8 cellular contexts compared by ENCODE assay signal in genomic region chr12:92034858-92035401, GRCh38.
DNase-seq lines count a peak whose midpoint lies in the region; ATAC-seq, FAIRE-seq and TF ChIP-seq lines count a peak whose summit lies in the region.

No MANE protein-coding gene starts in this region.

- peak overlapping the region; percentile 48; the same call in 1 of the 2 replicates for H3K4me2 ChIP-seq in GM23338
- peak overlapping the region; percentile 95 for H3K4me2 ChIP-seq in MM.1S (ENCODE audit: low read depth, low read length)
- peak overlapping the region; percentile 86 for H3K4me2 ChIP-seq in mammary epithelial cell (ENCODE audit: insufficient read depth, low read depth, low read length)
- H3K4me2 ChIP-seq in HepG2 (ENCODE audit: low read depth, low read length) = peak overlapping the region; percentile 78

- DNase-seq in GM04504 (ENCODE audit: low read depth) (peak; percentile 77), GM23338 (ENCODE audit: low spot score) (no peak), MM.1S (peak; percentile 76), mammary epithelial cell (peak; percentile 99), HepG2 (ENCODE audit: low spot score) (peak; percentile 44), H7 (no peak)
- peak in 2 of 3 experiments; percentile 11 to 33 for DNase-seq in stimulated activated CD4-positive, alpha-beta T cell treated with anti-CD3 and anti-CD28 coated beads, TNF-alpha, amount 100 ng/mL, for 24 hours (ENCODE audit: low read depth in 3 of 3)

- ATAC-seq in GM23338 = peak; percentile 22; the same call in 2 of the 3 replicates
- peak; percentile 93 for ATAC-seq in HepG2

- H3K9me2 ChIP-seq in GM23338 (ENCODE audit: insufficient read depth) (peaks cover 6% of the 10 kb centered on the region; the same call in 1 of the 2 replicates), MM.1S (replicated peaks; ENCODE audit: insufficient read depth, low read length) (no peaks in the 10 kb centered on the region)

- peak overlapping the region; percentile 96; the same call in 1 of the 2 replicates for H2AFZ ChIP-seq in GM23338
- H2AFZ ChIP-seq in MM.1S (ENCODE audit: low read length) = peak overlapping the region; percentile 88
- H2AFZ ChIP-seq in mammary epithelial cell (ENCODE audit: low read depth, low read length) = peak overlapping the region; percentile 78
- H2AFZ ChIP-seq in HepG2 (ENCODE audit: low read length) = peak overlapping the region; percentile 80

- H3K9me3 ChIP-seq in MM.1S (replicated peaks; ENCODE audit: insufficient read depth, low read length) (no peaks in the 10 kb centered on the region), mammary epithelial cell (replicated peaks; ENCODE audit: insufficient read depth, low read length) (no peaks in the 10 kb centered on the region), HepG2 (ENCODE audit: low read length) (no peaks in the 10 kb centered on the region)

- H3F3A ChIP-seq in GM23338 (replicated peaks; ENCODE audit: low read depth) (no peaks in the 10 kb centered on the region), MM.1S (ENCODE audit: insufficient read depth, low read length) (peaks cover 21% of the 10 kb centered on the region)

- no peak for TF ChIP-seq RAD21 in HepG2 (CRISPR knock-in tag; IDR thresholded peaks at IDR 0.05)

- peak overlapping the region; percentile 29; the same call in 1 of the 2 replicates for H3K27ac Mint-ChIP-seq in GM23338
- peak overlapping the region; percentile 98 for H3K27ac Mint-ChIP-seq in T-helper 1 cell treated with Interleukin-12 subunit alpha and Interleukin-12 subunit beta and Interleukin-4 antibody, amounts not matched to agents 30 μg/mL and 1 μg/mL, for 36 hours

- H3K9ac ChIP-seq in MM.1S (ENCODE audit: low read length) (peak overlapping the region; percentile 36; the same call in 1 of the 2 replicates), mammary epithelial cell (ENCODE audit: insufficient read depth, low read length) (peak overlapping the region; percentile 65), HepG2 (ENCODE audit: insufficient read depth, low read depth, low read length) (0 out of 2 replicates have a peak overlapping the region, but pooled peaks have one; percentile 33)

- H3K36me3 ChIP-seq in GM23338 (ENCODE audit: insufficient read depth) (no peaks in the 10 kb centered on the region), MM.1S (replicated peaks; ENCODE audit: insufficient read depth, low read length) (no peaks in the 10 kb centered on the region), mammary epithelial cell (ENCODE audit: insufficient read depth, low read length) (no peaks in the 10 kb centered on the region), HepG2 (replicated peaks in 1 of 2; ENCODE audit: control insufficient read depth in 1 of 2, insufficient read depth in 2 of 2, low read length in 2 of 2) (no peaks in the 10 kb centered on the region), H7 (replicated peaks; ENCODE audit: control insufficient read depth, insufficient read depth, low read length) (no peaks in the 10 kb centered on the region)

- BruUV-seq in mammary epithelial cell (replicated peaks; lab: Mats Ljungman, UMichigan) = TSS peak; percentile 62
- no TSS peak for BruUV-seq in HepG2 (replicated peaks; lab: Mats Ljungman, UMichigan)

- H3K4me3 ChIP-seq in GM23338 (no peak overlapping the region), MM.1S (ENCODE audit: low read length) (peak overlapping the region; percentile 64), mammary epithelial cell (replicated peaks in 1 of 3; ENCODE audit: insufficient read depth in 1 of 3, low read depth in 2 of 3, low read length in 3 of 3) (peak overlapping the region in 2 of 3 experiments; percentile 2 to 10), HepG2 (replicated peaks in 1 of 3; ENCODE audit: insufficient read depth in 1 of 3, low read depth in 2 of 3, low read length in 3 of 3) (peak overlapping the region in 2 of 3 experiments; percentile 22 to 36; a peak in 2 of 6 replicates), H7 (ENCODE audit: insufficient read depth, low read depth, low read length) (no peak overlapping the region)

- H3K4me3 Mint-ChIP-seq in GM23338 = no peak overlapping the region
- peak overlapping the region; percentile 96 for H3K4me3 Mint-ChIP-seq in T-helper 1 cell treated with Interleukin-12 subunit alpha and Interleukin-12 subunit beta and Interleukin-4 antibody, amounts not matched to agents 30 μg/mL and 1 μg/mL, for 36 hours

- TF ChIP-seq EP300 in HepG2 (IDR thresholded peaks at IDR 0.05; ENCODE audit: low read depth in 2 of 2, low read length in 2 of 2) (peak in 1 of 2 experiments; percentile 36; a peak in 1 of 4 replicates), HepG2 (CRISPR knock-in tag; IDR thresholded peaks at IDR 0.05; ENCODE audit: borderline replicate concordance) (no peak)

- H3K27me3 ChIP-seq in GM23338 (ENCODE audit: insufficient read depth) = no peaks in the 10 kb centered on the region
- H3K27me3 ChIP-seq in MM.1S (replicated peaks; ENCODE audit: insufficient read depth, low read length) = no peaks in the 10 kb centered on the region
- no peaks in the 10 kb centered on the region for H3K27me3 ChIP-seq in mammary epithelial cell (ENCODE audit: insufficient read depth, low read length)
- H3K27me3 ChIP-seq in HepG2 (ENCODE audit: control insufficient read depth in 1 of 2, insufficient read depth in 2 of 2, low read length in 2 of 2) = no peaks in the 10 kb centered on the region; a peak in 1 of 5 replicates
- no peaks in the 10 kb centered on the region for H3K27me3 ChIP-seq in H7 (ENCODE audit: control insufficient read depth, insufficient read depth, low read length)

- CTCF ChIA-PET in mammary epithelial cell (lab: Charles Lee; ENCODE audit: low non-redundant PET) = no interaction called here
- CTCF ChIA-PET in HepG2 (lab: Yijun Ruan, JAX; ENCODE audit: low intra/inter-chr PET ratio, low total read pairs) = no interaction called here

- TF ChIP-seq CTCF in GM23338 (conservative IDR thresholded peaks at IDR 0.05; ENCODE audit: low read depth in 2 of 2) = no peak
- no peak for TF ChIP-seq CTCF in MM.1S (IDR thresholded peaks at IDR 0.05; ENCODE audit: low read length)
- no peak for TF ChIP-seq CTCF in mammary epithelial cell (conservative IDR thresholded peaks at IDR 0.05 in 1 of 2, IDR thresholded peaks at IDR 0.05 in 1 of 2; ENCODE audit: extremely low read depth in 1 of 2, insufficient read depth in 1 of 2, low read depth in 1 of 2, low read length in 2 of 2)
- 0 out of 2 replicates have a peak, but pooled peaks have one; percentile 18 for TF ChIP-seq CTCF in HepG2 (CRISPR knock-in tag; IDR thresholded peaks at IDR 0.05)

- no peaks in the 10 kb centered on the region for H3K79me2 ChIP-seq in GM23338 (replicated peaks; ENCODE audit: insufficient read depth)
- no peaks in the 10 kb centered on the region for H3K79me2 ChIP-seq in MM.1S (ENCODE audit: low read length)
- H3K79me2 ChIP-seq in mammary epithelial cell (ENCODE audit: insufficient read depth, low read length) = no peaks in the 10 kb centered on the region
- no peaks in the 10 kb centered on the region for H3K79me2 ChIP-seq in HepG2 (ENCODE audit: insufficient read depth, low read length)

- in situ Hi-C loops in mammary epithelial cell (cut with MboI; ENCODE audit: low sequenced_read_pairs in 2 of 2) (no loop called here), HepG2 (cut with HindIII; ENCODE audit: extremely low pct_ligation_motif_present, low pct_unique_long_range_greater_than_20kb) (no loop called here)

- H3K4me1 ChIP-seq in GM23338 (ENCODE audit: insufficient read depth) (peaks cover 32% of the 10 kb centered on the region), MM.1S (ENCODE audit: low read length) (peaks cover 44% of the 10 kb centered on the region), mammary epithelial cell (ENCODE audit: insufficient read depth, low read length) (peaks cover 33% of the 10 kb centered on the region), HepG2 (ENCODE audit: insufficient read depth, low read length) (peaks cover 32% of the 10 kb centered on the region)

- dilution Hi-C loops in mammary epithelial cell (cut with HindIII; ENCODE audit: low sequenced_read_pairs) = loop anchor here (5.0 kb wide), 2 partner anchors 72 to 83 kb away; no protein-coding TSS in a partner anchor

- POLR2A ChIA-PET in HepG2 (lab: Yijun Ruan, JAX) = interaction anchor here (0.8 to 1.2 kb wide), 2 partner anchors 109 to 111 kb away, joined by 3 read pairs; partner anchors contain the start of gene BTG1

- H3K27me3 Mint-ChIP-seq in GM23338 (ENCODE audit: insufficient read depth, low read depth, poor library complexity) = no peaks in the 10 kb centered on the region
- no peaks in the 10 kb centered on the region for H3K27me3 Mint-ChIP-seq in T-helper 1 cell treated with Interleukin-12 subunit alpha and Interleukin-12 subunit beta and Interleukin-4 antibody, amounts not matched to agents 30 μg/mL and 1 μg/mL, for 36 hours (ENCODE audit: low read depth)

- H3K9me3 Mint-ChIP-seq in GM23338 = no peaks in the 10 kb centered on the region
- H3K9me3 Mint-ChIP-seq in T-helper 1 cell treated with Interleukin-12 subunit alpha and Interleukin-12 subunit beta and Interleukin-4 antibody, amounts not matched to agents 30 μg/mL and 1 μg/mL, for 36 hours = peaks cover 8% of the 10 kb centered on the region

- H3K36me3 Mint-ChIP-seq in GM23338 (ENCODE audit: low read depth) = no peaks in the 10 kb centered on the region
- peaks cover 12% of the 10 kb centered on the region for H3K36me3 Mint-ChIP-seq in T-helper 1 cell treated with Interleukin-12 subunit alpha and Interleukin-12 subunit beta and Interleukin-4 antibody, amounts not matched to agents 30 μg/mL and 1 μg/mL, for 36 hours (ENCODE audit: low read depth)

- peak; percentile 72 for FAIRE-seq in HepG2 (lab: Jason Lieb, UNC)

- H3K27ac ChIP-seq in GM23338 (ENCODE audit: low read depth) (no peak overlapping the region), MM.1S (ENCODE audit: low read length) (peak overlapping the region; percentile 69; the same call in 1 of the 2 replicates), mammary epithelial cell (ENCODE audit: insufficient read depth, low read depth, low read length) (peak overlapping the region; percentile 68), HepG2 (ENCODE audit: extremely low read length, insufficient read depth, low read length) (no peak overlapping the region)

- 0% methylated on average over 10 of the region's 10 CpGs for WGBS in mammary epithelial cell (ENCODE audit: low coverage, missing lambda C conversion rate)
- WGBS in HepG2 (ENCODE audit: low lambda C conversion rate) = 9% methylated on average over 10 of the region's 10 CpGs

- no peaks in the 10 kb centered on the region for H4K20me1 ChIP-seq in GM23338 (replicated peaks; ENCODE audit: insufficient read depth)
- no peaks in the 10 kb centered on the region for H4K20me1 ChIP-seq in MM.1S (ENCODE audit: insufficient read depth, low read length)
- no peaks in the 10 kb centered on the region for H4K20me1 ChIP-seq in mammary epithelial cell (ENCODE audit: insufficient read depth, low read length)
- no peaks in the 10 kb centered on the region for H4K20me1 ChIP-seq in HepG2 (ENCODE audit: insufficient read depth, low read length)

- intact Hi-C loops in mammary epithelial cell (cut with micrococcal nuclease) = no loop called here
- intact Hi-C loops in HepG2 (cut with micrococcal nuclease; ENCODE audit: unreplicated experiment) = loop anchor here (10.0 kb wide), 1 partner anchor 110 kb away; the partner anchor contains the start of gene BTG1

- peaks cover 48% of the 10 kb centered on the region for H3K4me1 Mint-ChIP-seq in GM23338
- H3K4me1 Mint-ChIP-seq in T-helper 1 cell treated with Interleukin-12 subunit alpha and Interleukin-12 subunit beta and Interleukin-4 antibody, amounts not matched to agents 30 μg/mL and 1 μg/mL, for 36 hours (ENCODE audit: low read depth) = peaks cover 66% of the 10 kb centered on the region

- no peak for TF ChIP-seq POLR2A in HepG2 (IDR thresholded peaks at IDR 0.05; ENCODE audit: insufficient read depth in 1 of 2, low read depth in 2 of 2, low read length in 2 of 2)

Comparison
In these comparisons a context has a peak if more than half of its experiments do, and no peak if none do; other contexts are left out.
1. DNase-seq: peak in GM04504 (single experiment), MM.1S (single experiment), mammary epithelial cell (single experiment), HepG2 (single experiment) and stimulated activated CD4-positive, alpha-beta T cell treated with anti-CD3 and anti-CD28 coated beads, TNF-alpha, amount 100 ng/mL, for 24 hours (2 of 3); none in GM23338 (single experiment) and H7 (single experiment).
2. H3K27ac ChIP-seq: peak in MM.1S (single experiment) and mammary epithelial cell (single experiment); none in GM23338 (single experiment) and HepG2 (single experiment).
3. H3K4me3 ChIP-seq: peak in MM.1S (single experiment), mammary epithelial cell (2 of 3) and HepG2 (2 of 3); none in GM23338 (single experiment) and H7 (single experiment).
4. Peak in every context shown above with its lines, with median percentiles within 50 percentile points of each other: H2AFZ ChIP-seq, H3K4me2 ChIP-seq and H3K9ac ChIP-seq.